ENCODE assay signal across 25 cellular contexts in genomic region chrX:153576239-153576870, GRCh38. TPM values are rescaled to one million over a fixed set of nuclear protein-coding genes. Genes with fewer than 3 reads are reported as not detected.
"Had no signal": no experiment of that assay in that cellular context is flagged by ENCODE, and none has a peak within 500 bp of the region (broad histone marks: within the 10 kb centered on the region; RNA-seq: fewer than 3 reads in every experiment).

No MANE protein-coding gene starts in this region.

- H3K9me3 ChIP-seq: Peyer's patch, SJCRH30, SK-N-SH had no signal

- H3K27ac ChIP-seq: Peyer's patch, RWPE1, SJCRH30, VCaP had no signal

- H3K27me3 Mint-ChIP-seq: activated naive CD8-positive, alpha-beta T cell had no signal

- H3K9ac ChIP-seq: SK-N-SH had no signal

- ATAC-seq: activated CD8-positive, alpha-beta T cell treated with anti-CD3 and anti-CD28 coated beads, Interleukin-2, amount 10 ng/mL, durations not matched to agents 7 days and 5 days had no signal

- H3K36me3 Mint-ChIP-seq: activated naive CD8-positive, alpha-beta T cell had no signal

- H3K36me3 ChIP-seq: Peyer's patch, SJCRH30 had no signal

- H3K4me2 ChIP-seq: SK-N-SH had no signal

- DNase-seq: activated CD4-positive, alpha-beta T cell treated with anti-CD3 and anti-CD28 coated beads, Interleukin-2, amount 50 U/mL, for 1 hour; activated CD4-positive, CD25-positive, alpha-beta regulatory T cell; activated CD8-positive, alpha-beta memory T cell treated with anti-CD3 and anti-CD28 coated beads, Interleukin-2, amount 50 U/mL, for 48 hours; activated CD8-positive, alpha-beta T cell treated with anti-CD3 and anti-CD28 coated beads, Interleukin-2, amount 10 ng/mL, durations not matched to agents 7 days and 5 days; activated naive CD4-positive, alpha-beta T cell treated with anti-CD3 and anti-CD28 coated beads for 36 hours; activated T-cell treated with anti-CD3 and anti-CD28 coated beads, Interleukin-2, amount 50 U/mL, for 1 hour; cerebellar nuclear complex; NCI-H1048; NCI-H146; NCI-H187 treated with DMSO at 0.1 percent for 48 hours; NCI-H2081 treated with DMSO at 0.1 percent for 48 hours; NCI-H446; NCI-H748 treated with DMSO at 0.1 percent for 48 hours; OCI-M1; Peyer's patch; Right ventricle myocardium superior; SK-N-SH; T-helper 1 cell had no signal

- H3K4me3 Mint-ChIP-seq: activated CD8-positive, alpha-beta T cell treated with anti-CD3 and anti-CD28 coated beads, Interleukin-2, amount 10 ng/mL, durations not matched to agents 7 days and 5 days; activated naive CD4-positive, alpha-beta T cell treated with anti-CD3 and anti-CD28 coated beads for 36 hours; activated naive CD8-positive, alpha-beta T cell had no signal

- H3K9me3 Mint-ChIP-seq: activated naive CD4-positive, alpha-beta T cell treated with anti-CD3 and anti-CD28 coated beads for 36 hours had no signal

- H3K4me3 ChIP-seq: Peyer's patch, SJCRH30 had no signal

- H3K27me3 ChIP-seq: Peyer's patch, SJCRH30 had no signal

- H3K9me2 ChIP-seq: SK-N-SH had no signal

- H3K27ac Mint-ChIP-seq: activated CD8-positive, alpha-beta T cell treated with anti-CD3 and anti-CD28 coated beads, Interleukin-2, amount 10 ng/mL, durations not matched to agents 7 days and 5 days; activated naive CD4-positive, alpha-beta T cell treated with anti-CD3 and anti-CD28 coated beads for 36 hours; activated naive CD8-positive, alpha-beta T cell had no signal

- H3K4me1 ChIP-seq: Peyer's patch, SJCRH30 had no signal

RNA-seq across cellular contexts. Expression of gene ATP2B3, which starts 58.9 kb away (rescaled TPM):
- total RNA-seq: activated CD8-positive, alpha-beta T cell treated with anti-CD3 and anti-CD28 coated beads, Interleukin-2, amount 10 ng/mL, durations not matched to agents 7 days and 5 days; activated naive CD4-positive, alpha-beta T cell treated with anti-CD3 and anti-CD28 coated beads for 36 hours; LHCN-M2; M059J; Peyer's patch; Right ventricle myocardium superior; T-helper 2 cell treated with Interferon-gamma antibody and Interleukin-4, amounts not matched to agents 100 ng/mL and 5 ng/mL, for 36 hours had no signal
